In genomic region chr2:43210125-43210466, GRCh38 we compare ENCODE assay signal across 14 cellular contexts. TPM values are rescaled to one million over a fixed set of nuclear protein-coding genes. Genes with fewer than 3 reads are reported as not detected.
A peak's percentile ranks its signal among the peaks of the same experiment; 100 is the strongest.
DNase-seq lines count a peak whose midpoint lies in the region; ATAC-seq and TF ChIP-seq lines count a peak whose summit lies in the region.
"Had no signal": no experiment of that assay in that cellular context is flagged by ENCODE, and none has a peak within 500 bp of the region (broad histone marks: within the 10 kb centered on the region; RNA-seq: fewer than 3 reads in every experiment).

No MANE protein-coding gene starts in this region.

- no peak overlapping the region for H3K4ac ChIP-seq in mesenchymal stem cell (ENCODE audit: low read depth in 1 of 2, low read length in 2 of 2)

- H2BK5ac ChIP-seq in mesenchymal stem cell (ENCODE audit: low read depth, low read length, poor library complexity, severe bottlenecking), result no peak overlapping the region

- no peak overlapping the region for H2BK120ac ChIP-seq in mesenchymal stem cell (ENCODE audit: low read depth, low read length)

- peaks cover 24% of the 10 kb centered on the region for H3K4me1 Mint-ChIP-seq in T-helper 2 cell treated with Interferon-gamma antibody and Interleukin-4, amounts not matched to agents 5 μg/mL and 100 μg/mL, for 36 hours (ENCODE audit: low read depth)
- peaks cover 32% of the 10 kb centered on the region for H3K4me1 Mint-ChIP-seq in activated T-helper 1 cell treated with anti-CD3 and anti-CD28 coated beads, Interleukin-12 subunit alpha, Interleukin-12 subunit beta, Interleukin-2, Interleukin-4 antibody, amounts not matched to agents 30 ng/mL and 10 ng/mL and 1 ng/mL, durations not matched to agents 14 hours and 24 hours and 36 hours (ENCODE audit: low read depth)

- peak overlapping the region; percentile 76 for H2AK5ac ChIP-seq in mesenchymal stem cell (ENCODE audit: low read length, severe bottlenecking)

- intact Hi-C loops in activated T-helper 1 cell treated with anti-CD3 and anti-CD28 coated beads, Interleukin-12 subunit alpha, Interleukin-12 subunit beta, Interleukin-2, Interleukin-4 antibody, amounts not matched to agents 30 ng/mL and 10 ng/mL and 1 ng/mL, durations not matched to agents 14 hours and 24 hours and 36 hours (cut with micrococcal nuclease), result no loop called here

- H3K4me3 ChIP-seq in mesenchymal stem cell (ENCODE audit: insufficient read depth in 1 of 2, low read depth in 1 of 2, low read length in 2 of 2) (no peak overlapping the region), subcutaneous abdominal adipose tissue (ENCODE audit: low read depth in 1 of 5, low read length in 5 of 5) (peak overlapping the region in 2 of 5 donors; percentile 1 to 9)
- H3K4me3 ChIP-seq: MG63, prostate gland, thoracic aorta had no signal

- TF ChIP-seq CTCF in GM13977 (IDR thresholded peaks at IDR 0.05; ENCODE audit: extremely low read depth, insufficient read depth, missing control alignments), result no peak

- H2BK15ac ChIP-seq in mesenchymal stem cell (ENCODE audit: low read depth, poor library complexity, severe bottlenecking), result no peak overlapping the region

- H3K4me1 ChIP-seq in mesenchymal stem cell (ENCODE audit: control insufficient read depth, insufficient read depth, low read depth, low read length), result peaks cover 15% of the 10 kb centered on the region
- H3K4me1 ChIP-seq in subcutaneous abdominal adipose tissue (ENCODE audit: control insufficient read depth in 5 of 5, insufficient read depth in 5 of 5, low read length in 5 of 5), result peaks cover 3 to 25% (median 20%) of the 10 kb centered on the region in 5 donors
- H3K4me1 ChIP-seq: prostate gland had no signal

- H3K23ac ChIP-seq in mesenchymal stem cell (ENCODE audit: low read length in 2 of 2), result no peak overlapping the region

- in situ Hi-C loops in GM13977 (cut with MboI; ENCODE audit: low pct_unique_long_range_greater_than_20kb, low sequenced_read_pairs, unreplicated experiment), result no loop called here

- H3K27ac Mint-ChIP-seq in T-helper 2 cell treated with Interferon-gamma antibody and Interleukin-4, amounts not matched to agents 5 μg/mL and 100 μg/mL, for 36 hours, result peak overlapping the region; percentile 33
- H3K27ac Mint-ChIP-seq in activated T-helper 1 cell treated with anti-CD3 and anti-CD28 coated beads, Interleukin-12 subunit alpha, Interleukin-12 subunit beta, Interleukin-2, Interleukin-4 antibody, amounts not matched to agents 30 ng/mL and 10 ng/mL and 1 ng/mL, durations not matched to agents 14 hours and 24 hours and 36 hours, result peak overlapping the region; percentile 27

- no peak for ATAC-seq in HG02884 (IDR thresholded peaks at IDR 0.05; ENCODE audit: unreplicated experiment)

- H3K4me2 ChIP-seq in mesenchymal stem cell (ENCODE audit: low read length, poor library complexity, severe bottlenecking), result no peak overlapping the region

- no peak overlapping the region for H3K9ac ChIP-seq in mesenchymal stem cell (ENCODE audit: low read length)
- H3K9ac ChIP-seq in subcutaneous abdominal adipose tissue (ENCODE audit: low read length in 5 of 5), result no peak overlapping the region

- H2AFZ ChIP-seq in mesenchymal stem cell (ENCODE audit: low read depth, low read length), result no peak overlapping the region

- DNase-seq in T-helper 2 cell treated with Interferon-gamma antibody and Interleukin-4, amounts not matched to agents 5 μg/mL and 100 μg/mL, for 36 hours (ENCODE audit: low spot score), result no peak
- no peak for DNase-seq in T-helper 2 cell
- no peak for DNase-seq in activated T-helper 1 cell treated with anti-CD3 and anti-CD28 coated beads, Interleukin-12 subunit alpha, Interleukin-12 subunit beta, Interleukin-2, Interleukin-4 antibody, amounts not matched to agents 30 ng/mL and 10 ng/mL and 1 ng/mL, durations not matched to agents 14 hours and 24 hours and 36 hours (ENCODE audit: low spot score)
- DNase-seq in mesenchymal stem cell, result no peak
- DNase-seq in GM13977 (ENCODE audit: low spot score), result no peak
- DNase-seq in NCI-H1092 treated with DMSO at 0.1 percent for 48 hours (lab: John Stamatoyannopoulos, UW), result no peak
- DNase-seq: midbrain, NCI-H2081 treated with DMSO at 0.1 percent for 48 hours, SHP77 treated with DMSO at 0.1 percent for 48 hours had no signal

- H3K9me3 ChIP-seq in mesenchymal stem cell (ENCODE audit: control insufficient read depth, low read length) (no peaks in the 10 kb centered on the region), subcutaneous abdominal adipose tissue (ENCODE audit: control insufficient read depth in 5 of 5, low read length in 5 of 5) (no peaks in the 10 kb centered on the region)
- H3K9me3 ChIP-seq: MG63, prostate gland, thoracic aorta had no signal

- no peaks in the 10 kb centered on the region for H3K36me3 Mint-ChIP-seq in T-helper 2 cell treated with Interferon-gamma antibody and Interleukin-4, amounts not matched to agents 5 μg/mL and 100 μg/mL, for 36 hours (ENCODE audit: low read depth)
- H3K36me3 Mint-ChIP-seq in activated T-helper 1 cell treated with anti-CD3 and anti-CD28 coated beads, Interleukin-12 subunit alpha, Interleukin-12 subunit beta, Interleukin-2, Interleukin-4 antibody, amounts not matched to agents 30 ng/mL and 10 ng/mL and 1 ng/mL, durations not matched to agents 14 hours and 24 hours and 36 hours (ENCODE audit: low read depth), result no peaks in the 10 kb centered on the region

- H3K36me3 ChIP-seq in mesenchymal stem cell (ENCODE audit: control insufficient read depth in 1 of 2, insufficient read depth in 2 of 2, low read depth in 1 of 2, low read length in 2 of 2) (no peaks in the 10 kb centered on the region), subcutaneous abdominal adipose tissue (ENCODE audit: control insufficient read depth in 5 of 5, insufficient read depth in 5 of 5, low read length in 5 of 5) (no peaks in the 10 kb centered on the region)
- H3K36me3 ChIP-seq: MG63, prostate gland, thoracic aorta had no signal

- H3K27ac ChIP-seq in mesenchymal stem cell (ENCODE audit: low read length, poor library complexity, severe bottlenecking) (no peak overlapping the region), subcutaneous abdominal adipose tissue (ENCODE audit: low read depth, low read length) (peak overlapping the region; percentile 60)
- H3K27ac ChIP-seq: prostate gland, thoracic aorta had no signal

- no peaks in the 10 kb centered on the region for H3K9me3 Mint-ChIP-seq in T-helper 2 cell treated with Interferon-gamma antibody and Interleukin-4, amounts not matched to agents 5 μg/mL and 100 μg/mL, for 36 hours
- H3K9me3 Mint-ChIP-seq in activated T-helper 1 cell treated with anti-CD3 and anti-CD28 coated beads, Interleukin-12 subunit alpha, Interleukin-12 subunit beta, Interleukin-2, Interleukin-4 antibody, amounts not matched to agents 30 ng/mL and 10 ng/mL and 1 ng/mL, durations not matched to agents 14 hours and 24 hours and 36 hours, result no peaks in the 10 kb centered on the region

- peak overlapping the region in 1 of 2 experiments; percentile 53 for H3K14ac ChIP-seq in mesenchymal stem cell (ENCODE audit: low read length in 2 of 2)

- H3K27me3 Mint-ChIP-seq in T-helper 2 cell treated with Interferon-gamma antibody and Interleukin-4, amounts not matched to agents 5 μg/mL and 100 μg/mL, for 36 hours (ENCODE audit: low read depth), result no peaks in the 10 kb centered on the region
- H3K27me3 Mint-ChIP-seq in activated T-helper 1 cell treated with anti-CD3 and anti-CD28 coated beads, Interleukin-12 subunit alpha, Interleukin-12 subunit beta, Interleukin-2, Interleukin-4 antibody, amounts not matched to agents 30 ng/mL and 10 ng/mL and 1 ng/mL, durations not matched to agents 14 hours and 24 hours and 36 hours (ENCODE audit: insufficient read depth), result peaks cover 6% of the 10 kb centered on the region

- no peaks in the 10 kb centered on the region for H3K79me1 ChIP-seq in mesenchymal stem cell (replicated peaks; ENCODE audit: low read length, poor library complexity, severe bottlenecking)

- H4K91ac ChIP-seq in mesenchymal stem cell (ENCODE audit: low read length), result peak overlapping the region; percentile 34

- 97% methylated on average over 6 of the region's 6 CpGs for WGBS in mesenchymal stem cell

- no peaks in the 10 kb centered on the region for H3K27me3 ChIP-seq in mesenchymal stem cell (ENCODE audit: control insufficient read depth in 1 of 2, insufficient read depth in 1 of 2, low read length in 2 of 2)
- no peaks in the 10 kb centered on the region for H3K27me3 ChIP-seq in subcutaneous abdominal adipose tissue (ENCODE audit: control insufficient read depth in 5 of 5, insufficient read depth in 4 of 5, low read length in 5 of 5)
- H3K27me3 ChIP-seq: MG63 had no signal

- peak overlapping the region in 1 of 2 experiments; percentile 89 for H2BK12ac ChIP-seq in mesenchymal stem cell (ENCODE audit: low read length in 2 of 2)

- H4K8ac ChIP-seq in mesenchymal stem cell (ENCODE audit: low read length), result no peak overlapping the region

- H3K18ac ChIP-seq in mesenchymal stem cell (ENCODE audit: low read depth in 1 of 2, low read length in 2 of 2), result peak overlapping the region in 1 of 2 experiments; percentile 67

- no peak overlapping the region for H3K4me3 Mint-ChIP-seq in T-helper 2 cell treated with Interferon-gamma antibody and Interleukin-4, amounts not matched to agents 5 μg/mL and 100 μg/mL, for 36 hours
- H3K4me3 Mint-ChIP-seq in activated T-helper 1 cell treated with anti-CD3 and anti-CD28 coated beads, Interleukin-12 subunit alpha, Interleukin-12 subunit beta, Interleukin-2, Interleukin-4 antibody, amounts not matched to agents 30 ng/mL and 10 ng/mL and 1 ng/mL, durations not matched to agents 14 hours and 24 hours and 36 hours, result no peak overlapping the region

RNA-seq across cellular contexts. Expression of gene ZFP36L2, which starts 16.3 kb away (rescaled TPM):
- 92.3 TPM in 2 replicates for total RNA-seq in activated T-helper 1 cell treated with anti-CD3 and anti-CD28 coated beads, Interleukin-12 subunit alpha, Interleukin-12 subunit beta, Interleukin-2, Interleukin-4 antibody, amounts not matched to agents 30 ng/mL and 10 ng/mL and 1 ng/mL, durations not matched to agents 14 hours and 24 hours and 36 hours
- 88.2 TPM for polyA plus RNA-seq in mesenchymal stem cell (2013, experiment 1 of 2)
- 85.9 TPM for polyA plus RNA-seq in mesenchymal stem cell (2013, experiment 2 of 2)
